In the genomic region with DNA sequence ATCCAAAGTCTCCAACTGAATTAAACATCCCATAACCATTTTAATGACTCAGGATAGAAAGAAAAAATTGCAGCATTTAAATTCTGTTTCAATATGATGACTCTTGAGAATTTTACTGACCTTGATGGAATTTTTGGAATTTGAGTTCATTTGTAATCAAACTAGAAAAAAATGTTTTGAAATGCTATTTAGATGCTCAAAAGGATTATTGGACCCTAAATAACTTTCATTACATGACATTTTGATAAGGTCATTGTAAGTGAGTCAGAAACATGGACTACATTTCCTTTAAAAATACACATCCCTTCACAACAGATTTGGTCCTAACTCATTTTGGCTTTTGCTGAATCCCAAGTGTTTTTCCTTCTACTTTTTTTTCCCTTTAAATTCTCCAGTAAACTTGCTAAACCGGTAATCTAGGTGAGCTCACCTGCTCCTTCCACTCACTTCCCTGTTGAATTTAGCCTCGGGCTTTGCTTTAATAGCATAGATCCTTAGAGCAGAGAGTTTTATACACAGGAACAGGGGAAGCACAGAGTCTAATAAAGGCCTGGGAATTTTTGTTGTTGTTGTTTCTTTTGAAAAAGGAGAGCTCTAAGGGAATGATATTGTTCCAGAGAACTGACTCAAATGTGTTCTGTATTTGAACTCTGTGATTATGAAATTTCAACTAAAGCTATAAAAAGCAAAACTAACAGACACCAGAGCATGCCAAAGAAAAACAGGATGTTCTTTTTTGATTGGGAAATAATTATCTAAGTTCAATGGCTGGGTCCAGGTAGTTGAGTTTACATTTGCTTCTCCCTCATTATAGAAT, we compare ENCODE assay signal across 8 cellular contexts.
DNase-seq lines count a peak whose midpoint lies in the region; ATAC-seq and TF ChIP-seq lines count a peak whose summit lies in the region.

No MANE protein-coding gene starts in this region.

- no peaks in the 10 kb centered on the region for H3K27me3 ChIP-seq in left ventricle myocardium inferior (ENCODE audit: low read depth)

- H3K27ac Mint-ChIP-seq in effector memory CD8-positive, alpha-beta T cell = no peak overlapping the region

- no peak for TF ChIP-seq CTCF in left ventricle myocardium inferior (IDR thresholded peaks at IDR 0.05; ENCODE audit: borderline replicate concordance)

- intact Hi-C loops in left ventricle myocardium inferior (cut with micrococcal nuclease) = no loop called here

- no peaks in the 10 kb centered on the region for H3K36me3 ChIP-seq in left ventricle myocardium inferior

- H3K27me3 Mint-ChIP-seq in effector memory CD8-positive, alpha-beta T cell = peaks cover 0 to 15% of the 10 kb centered on the region in 2 donors

- no peak overlapping the region for H3K4me3 ChIP-seq in left ventricle myocardium inferior

- peaks cover 27% of the 10 kb centered on the region for H3K9me3 ChIP-seq in left ventricle myocardium inferior (replicated peaks)

- no peaks in the 10 kb centered on the region for H3K36me3 Mint-ChIP-seq in effector memory CD8-positive, alpha-beta T cell (ENCODE audit: insufficient read depth)

- no peak overlapping the region for H3K4me3 Mint-ChIP-seq in effector memory CD8-positive, alpha-beta T cell

- no peaks in the 10 kb centered on the region for H3K4me1 Mint-ChIP-seq in effector memory CD8-positive, alpha-beta T cell (ENCODE audit: low read depth in 2 of 2)

- no peaks in the 10 kb centered on the region for H3K9me3 Mint-ChIP-seq in effector memory CD8-positive, alpha-beta T cell

- H3K4me1 ChIP-seq in left ventricle myocardium inferior = peaks cover 17% of the 10 kb centered on the region

- peak overlapping the region; percentile 85 for H3K27ac ChIP-seq in left ventricle myocardium inferior (replicated peaks)

- ATAC-seq in SK-N-SH treated with all-trans-retinoic acid at 6 μM for 48 hours = peak; percentile 67
- ATAC-seq in HG02852 (IDR thresholded peaks at IDR 0.05; ENCODE audit: unreplicated experiment) = no peak
- no peak for ATAC-seq in effector memory CD8-positive, alpha-beta T cell (replicated peaks)

- DNase-seq in HPDE6-E6E7 (ENCODE audit: extremely low spot score) (peak; percentile 69), left ventricle myocardium inferior (no peak), smooth muscle cell of the brain vasculature (ENCODE audit: low read depth, low spot score) (peak; percentile 29), hippocampal formation (lab: John Stamatoyannopoulos, UW) (no peak), DMS 273 (lab: John Stamatoyannopoulos, UW; ENCODE audit: unreplicated experiment) (no peak)
- no peak for DNase-seq in effector memory CD8-positive, alpha-beta T cell

TF ChIP-seq in SK-N-SH treated with all-trans-retinoic acid at 6 μM for 48 hours, 23 proteins besides CTCF, POLR2A, EP300 and RAD21 (continues in another document):
- TF ChIP-seq RARB (CRISPR knock-in tag; IDR thresholded peaks at IDR 0.05) (no peak), ZC3H10 (CRISPR knock-in tag; IDR thresholded peaks at IDR 0.05) (no peak), ZFP3 (CRISPR knock-in tag; IDR thresholded peaks at IDR 0.05) (no peak), ZFP30 (CRISPR knock-in tag; IDR thresholded peaks at IDR 0.05) (no peak), ARNTL (CRISPR knock-in tag; IDR thresholded peaks at IDR 0.05; ENCODE audit: borderline replicate concordance, low read depth) (no peak), OSR1 (CRISPR knock-in tag; IDR thresholded peaks at IDR 0.05) (no peak), CSDC2 (CRISPR knock-in tag; IDR thresholded peaks at IDR 0.05) (no peak), PPARA (CRISPR knock-in tag; IDR thresholded peaks at IDR 0.05; ENCODE audit: borderline replicate concordance) (no peak), ISL1 (CRISPR knock-in tag; IDR thresholded peaks at IDR 0.05) (no peak), ESRRG (CRISPR knock-in tag; IDR thresholded peaks at IDR 0.05) (no peak), BACH2 (CRISPR knock-in tag; IDR thresholded peaks at IDR 0.05; ENCODE audit: borderline replicate concordance) (no peak), ZNF565 (CRISPR knock-in tag; conservative IDR thresholded peaks at IDR 0.05; ENCODE audit: low read depth) (no peak), TCF4 (CRISPR knock-in tag; IDR thresholded peaks at IDR 0.05; ENCODE audit: borderline replicate concordance) (no peak)
- TF ChIP-seq, protein P1, sequence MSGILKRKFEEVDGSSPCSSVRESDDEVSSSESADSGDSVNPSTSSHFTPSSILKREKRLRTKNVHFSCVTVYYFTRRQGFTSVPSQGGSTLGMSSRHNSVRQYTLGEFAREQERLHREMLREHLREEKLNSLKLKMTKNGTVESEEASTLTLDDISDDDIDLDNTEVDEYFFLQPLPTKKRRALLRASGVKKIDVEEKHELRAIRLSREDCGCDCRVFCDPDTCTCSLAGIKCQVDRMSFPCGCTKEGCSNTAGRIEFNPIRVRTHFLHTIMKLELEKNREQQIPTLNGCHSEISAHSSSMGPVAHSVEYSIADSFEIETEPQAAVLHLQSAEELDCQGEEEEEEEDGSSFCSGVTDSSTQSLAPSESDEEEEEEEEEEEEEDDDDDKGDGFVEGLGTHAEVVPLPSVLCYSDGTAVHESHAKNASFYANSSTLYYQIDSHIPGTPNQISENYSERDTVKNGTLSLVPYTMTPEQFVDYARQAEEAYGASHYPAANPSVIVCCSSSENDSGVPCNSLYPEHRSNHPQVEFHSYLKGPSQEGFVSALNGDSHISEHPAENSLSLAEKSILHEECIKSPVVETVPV (CRISPR knock-in tag; IDR thresholded peaks at IDR 0.05) = no peak
- TF ChIP-seq, protein P2, sequence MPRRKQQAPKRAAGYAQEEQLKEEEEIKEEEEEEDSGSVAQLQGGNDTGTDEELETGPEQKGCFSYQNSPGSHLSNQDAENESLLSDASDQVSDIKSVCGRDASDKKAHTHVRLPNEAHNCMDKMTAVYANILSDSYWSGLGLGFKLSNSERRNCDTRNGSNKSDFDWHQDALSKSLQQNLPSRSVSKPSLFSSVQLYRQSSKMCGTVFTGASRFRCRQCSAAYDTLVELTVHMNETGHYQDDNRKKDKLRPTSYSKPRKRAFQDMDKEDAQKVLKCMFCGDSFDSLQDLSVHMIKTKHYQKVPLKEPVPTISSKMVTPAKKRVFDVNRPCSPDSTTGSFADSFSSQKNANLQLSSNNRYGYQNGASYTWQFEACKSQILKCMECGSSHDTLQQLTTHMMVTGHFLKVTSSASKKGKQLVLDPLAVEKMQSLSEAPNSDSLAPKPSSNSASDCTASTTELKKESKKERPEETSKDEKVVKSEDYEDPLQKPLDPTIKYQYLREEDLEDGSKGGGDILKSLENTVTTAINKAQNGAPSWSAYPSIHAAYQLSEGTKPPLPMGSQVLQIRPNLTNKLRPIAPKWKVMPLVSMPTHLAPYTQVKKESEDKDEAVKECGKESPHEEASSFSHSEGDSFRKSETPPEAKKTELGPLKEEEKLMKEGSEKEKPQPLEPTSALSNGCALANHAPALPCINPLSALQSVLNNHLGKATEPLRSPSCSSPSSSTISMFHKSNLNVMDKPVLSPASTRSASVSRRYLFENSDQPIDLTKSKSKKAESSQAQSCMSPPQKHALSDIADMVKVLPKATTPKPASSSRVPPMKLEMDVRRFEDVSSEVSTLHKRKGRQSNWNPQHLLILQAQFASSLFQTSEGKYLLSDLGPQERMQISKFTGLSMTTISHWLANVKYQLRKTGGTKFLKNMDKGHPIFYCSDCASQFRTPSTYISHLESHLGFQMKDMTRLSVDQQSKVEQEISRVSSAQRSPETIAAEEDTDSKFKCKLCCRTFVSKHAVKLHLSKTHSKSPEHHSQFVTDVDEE (CRISPR knock-in tag; IDR thresholded peaks at IDR 0.05) = no peak
- TF ChIP-seq, protein P3, sequence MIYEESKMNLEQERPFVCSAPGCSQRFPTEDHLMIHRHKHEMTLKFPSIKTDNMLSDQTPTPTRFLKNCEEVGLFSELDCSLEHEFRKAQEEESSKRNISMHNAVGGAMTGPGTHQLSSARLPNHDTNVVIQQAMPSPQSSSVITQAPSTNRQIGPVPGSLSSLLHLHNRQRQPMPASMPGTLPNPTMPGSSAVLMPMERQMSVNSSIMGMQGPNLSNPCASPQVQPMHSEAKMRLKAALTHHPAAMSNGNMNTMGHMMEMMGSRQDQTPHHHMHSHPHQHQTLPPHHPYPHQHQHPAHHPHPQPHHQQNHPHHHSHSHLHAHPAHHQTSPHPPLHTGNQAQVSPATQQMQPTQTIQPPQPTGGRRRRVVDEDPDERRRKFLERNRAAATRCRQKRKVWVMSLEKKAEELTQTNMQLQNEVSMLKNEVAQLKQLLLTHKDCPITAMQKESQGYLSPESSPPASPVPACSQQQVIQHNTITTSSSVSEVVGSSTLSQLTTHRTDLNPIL (CRISPR knock-in tag; IDR thresholded peaks at IDR 0.05; ENCODE audit: low read depth) = no peak
- TF ChIP-seq, protein P4, sequence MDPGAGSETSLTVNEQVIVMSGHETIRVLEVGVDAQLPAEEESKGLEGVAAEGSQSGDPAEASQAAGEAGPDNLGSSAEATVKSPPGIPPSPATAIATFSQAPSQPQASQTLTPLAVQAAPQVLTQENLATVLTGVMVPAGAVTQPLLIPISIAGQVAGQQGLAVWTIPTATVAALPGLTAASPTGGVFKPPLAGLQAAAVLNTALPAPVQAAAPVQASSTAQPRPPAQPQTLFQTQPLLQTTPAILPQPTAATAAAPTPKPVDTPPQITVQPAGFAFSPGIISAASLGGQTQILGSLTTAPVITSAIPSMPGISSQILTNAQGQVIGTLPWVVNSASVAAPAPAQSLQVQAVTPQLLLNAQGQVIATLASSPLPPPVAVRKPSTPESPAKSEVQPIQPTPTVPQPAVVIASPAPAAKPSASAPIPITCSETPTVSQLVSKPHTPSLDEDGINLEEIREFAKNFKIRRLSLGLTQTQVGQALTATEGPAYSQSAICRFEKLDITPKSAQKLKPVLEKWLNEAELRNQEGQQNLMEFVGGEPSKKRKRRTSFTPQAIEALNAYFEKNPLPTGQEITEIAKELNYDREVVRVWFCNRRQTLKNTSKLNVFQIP (CRISPR knock-in tag; IDR thresholded peaks at IDR 0.05; ENCODE audit: borderline replicate concordance, low read depth) = no peak
- TF ChIP-seq, protein P5, sequence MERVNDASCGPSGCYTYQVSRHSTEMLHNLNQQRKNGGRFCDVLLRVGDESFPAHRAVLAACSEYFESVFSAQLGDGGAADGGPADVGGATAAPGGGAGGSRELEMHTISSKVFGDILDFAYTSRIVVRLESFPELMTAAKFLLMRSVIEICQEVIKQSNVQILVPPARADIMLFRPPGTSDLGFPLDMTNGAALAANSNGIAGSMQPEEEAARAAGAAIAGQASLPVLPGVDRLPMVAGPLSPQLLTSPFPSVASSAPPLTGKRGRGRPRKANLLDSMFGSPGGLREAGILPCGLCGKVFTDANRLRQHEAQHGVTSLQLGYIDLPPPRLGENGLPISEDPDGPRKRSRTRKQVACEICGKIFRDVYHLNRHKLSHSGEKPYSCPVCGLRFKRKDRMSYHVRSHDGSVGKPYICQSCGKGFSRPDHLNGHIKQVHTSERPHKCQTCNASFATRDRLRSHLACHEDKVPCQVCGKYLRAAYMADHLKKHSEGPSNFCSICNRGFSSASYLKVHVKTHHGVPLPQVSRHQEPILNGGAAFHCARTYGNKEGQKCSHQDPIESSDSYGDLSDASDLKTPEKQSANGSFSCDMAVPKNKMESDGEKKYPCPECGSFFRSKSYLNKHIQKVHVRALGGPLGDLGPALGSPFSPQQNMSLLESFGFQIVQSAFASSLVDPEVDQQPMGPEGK (CRISPR knock-in tag; IDR thresholded peaks at IDR 0.05; ENCODE audit: borderline replicate concordance) = no peak

Comparison
In these comparisons a context has a peak if more than half of its experiments do, and no peak if none do; other contexts are left out.
1. DNase-seq: peak in HPDE6-E6E7 (single experiment) and smooth muscle cell of the brain vasculature (single experiment); none in left ventricle myocardium inferior (single experiment), hippocampal formation (0 of 2), effector memory CD8-positive, alpha-beta T cell (0 of 3) and DMS 273 (single experiment).